8 cellular contexts compared by ENCODE assay signal in the genomic region with DNA sequence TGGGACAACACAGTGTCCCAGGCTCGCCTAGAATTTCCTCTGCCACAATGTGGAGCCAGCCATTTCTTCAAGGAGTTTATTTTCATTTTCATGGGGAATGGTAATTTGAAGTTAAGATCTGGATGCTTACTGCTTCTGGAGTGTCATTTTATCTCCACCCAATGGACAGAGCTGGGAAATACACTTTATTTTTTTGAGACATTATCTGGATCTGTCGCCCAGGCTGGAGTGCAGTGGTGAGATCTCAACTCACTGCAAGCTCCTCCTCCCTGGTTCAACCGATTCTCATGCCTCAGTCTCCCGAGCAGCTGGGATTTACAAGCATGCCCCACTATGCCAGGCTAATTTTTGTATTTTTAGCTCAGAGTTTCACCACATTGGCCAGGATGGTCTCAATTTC. TPM values are rescaled to one million over a fixed set of nuclear protein-coding genes. Genes with fewer than 3 reads are reported as not detected.
A peak's percentile ranks its signal among the peaks of the same experiment; 100 is the strongest.
DNase-seq lines count a peak whose midpoint lies in the region; ATAC-seq, FAIRE-seq and TF ChIP-seq lines count a peak whose summit lies in the region.

No MANE protein-coding gene starts in this region.

- no peaks in the 10 kb centered on the region for H3K9me3 Mint-ChIP-seq in Caco-2 (ENCODE audit: unreplicated experiment)
- H3K9me3 Mint-ChIP-seq in activated CD4-positive, alpha-beta T cell treated with anti-CD3 and anti-CD28 coated beads, Interleukin-2, amount 10 ng/mL, durations not matched to agents 7 days and 5 days = peaks cover 5% of the 10 kb centered on the region

- H3K4me1 Mint-ChIP-seq in Caco-2 (ENCODE audit: low read depth, unreplicated experiment) = no peaks in the 10 kb centered on the region
- H3K4me1 Mint-ChIP-seq in activated CD4-positive, alpha-beta T cell treated with anti-CD3 and anti-CD28 coated beads, Interleukin-2, amount 10 ng/mL, durations not matched to agents 7 days and 5 days = peaks cover 30% of the 10 kb centered on the region

- no peaks in the 10 kb centered on the region for H3K27me3 ChIP-seq in Caco-2 (replicated peaks; ENCODE audit: control insufficient read depth, insufficient read depth, low read length)
- H3K27me3 ChIP-seq in pancreas = no peaks in the 10 kb centered on the region

- H3K27ac Mint-ChIP-seq in Caco-2 (ENCODE audit: unreplicated experiment) = peak overlapping the region; percentile 16
- peak overlapping the region; percentile 86 for H3K27ac Mint-ChIP-seq in activated CD4-positive, alpha-beta T cell treated with anti-CD3 and anti-CD28 coated beads, Interleukin-2, amount 10 ng/mL, durations not matched to agents 7 days and 5 days

- no peaks in the 10 kb centered on the region for H3K27me3 Mint-ChIP-seq in Caco-2 (ENCODE audit: insufficient read depth, unreplicated experiment)
- H3K27me3 Mint-ChIP-seq in activated CD4-positive, alpha-beta T cell treated with anti-CD3 and anti-CD28 coated beads, Interleukin-2, amount 10 ng/mL, durations not matched to agents 7 days and 5 days = no peaks in the 10 kb centered on the region

- TF ChIP-seq CTCF in Caco-2 (IDR thresholded peaks at IDR 0.05; ENCODE audit: insufficient read depth in 1 of 2, low read depth in 1 of 2, low read length in 1 of 2, severe bottlenecking in 1 of 2, unreplicated experiment in 1 of 2) (peak; percentile 62 to 67), pancreas (IDR thresholded peaks at IDR 0.05) (peak in 3 of 4 donors; percentile 17 to 19 (median 18))

- H3K4me3 ChIP-seq in Caco-2 (ENCODE audit: low read depth, low read length) (no peak overlapping the region), pancreas (no peak overlapping the region)

- H3K36me3 ChIP-seq in Caco-2 (ENCODE audit: control insufficient read depth, insufficient read depth, low read length) (no peaks in the 10 kb centered on the region), pancreas (no peaks in the 10 kb centered on the region)

- POLR2A ChIA-PET in Caco-2 (lab: Charles Lee) = interaction anchor here (1.1 to 1.4 kb wide), 2 partner anchors 13 to 67 kb away, joined by 3 read pairs; partner anchors contain the start of gene THG1L
- POLR2A ChIA-PET in activated CD4-positive, alpha-beta T cell treated with anti-CD3 and anti-CD28 coated beads, Interleukin-2, amount 10 ng/mL, durations not matched to agents 7 days and 5 days (lab: Charles Lee) = no interaction called here

- no TSS peak for BruUV-seq in Caco-2 (replicated peaks; lab: Mats Ljungman, UMichigan)

- H3K27ac ChIP-seq in pancreas = no peak overlapping the region

- FAIRE-seq in pancreas (lab: Jason Lieb, UNC) = peak; percentile 51

- intact Hi-C loops in Caco-2 (cut with micrococcal nuclease; ENCODE audit: unreplicated experiment) (loop anchor here (1.0 kb wide), 4 partner anchors 49 to 390 kb away; no protein-coding TSS in a partner anchor), pancreas (cut with DNase I) (no loop called here)

- peak in 1 of 2 experiments; percentile 64 for DNase-seq in Caco-2
- peak; percentile 50 to 64 for DNase-seq in Kasumi-1 (lab: John Stamatoyannopoulos, UW)
- peak; percentile 46 for DNase-seq in activated CD4-positive, alpha-beta T cell treated with anti-CD3 and anti-CD28 coated beads, Interleukin-2, amount 10 ng/mL, durations not matched to agents 7 days and 5 days
- peak; percentile 50 for DNase-seq in glomerular endothelial cell (ENCODE audit: extremely low read depth, low read depth, low spot score)
- no peak for DNase-seq in pancreas
- no peak for DNase-seq in mesenteric fat pad (ENCODE audit: low spot score)

- ATAC-seq in GM18519 (IDR thresholded peaks at IDR 0.05; ENCODE audit: low FRiP score, unreplicated experiment) = peak; percentile 72
- peak in 3 of 4 donors; percentile 77 to 89 (median 85) for ATAC-seq in pancreas
- no peak for ATAC-seq in HG03135 (IDR thresholded peaks at IDR 0.05; ENCODE audit: unreplicated experiment)

- 7 to 14% methylated on average over 4 of the region's 4 CpGs for WGBS in pancreas, 2 donors

- no peak overlapping the region for H3K4me3 Mint-ChIP-seq in Caco-2 (ENCODE audit: unreplicated experiment)
- no peak overlapping the region for H3K4me3 Mint-ChIP-seq in activated CD4-positive, alpha-beta T cell treated with anti-CD3 and anti-CD28 coated beads, Interleukin-2, amount 10 ng/mL, durations not matched to agents 7 days and 5 days

- H3K9me3 ChIP-seq in Caco-2 (no peaks in the 10 kb centered on the region), pancreas (no peaks in the 10 kb centered on the region)

- H3K36me3 Mint-ChIP-seq in Caco-2 (ENCODE audit: insufficient read depth, unreplicated experiment) = no peaks in the 10 kb centered on the region
- peaks cover 9% of the 10 kb centered on the region for H3K36me3 Mint-ChIP-seq in activated CD4-positive, alpha-beta T cell treated with anti-CD3 and anti-CD28 coated beads, Interleukin-2, amount 10 ng/mL, durations not matched to agents 7 days and 5 days (ENCODE audit: low read depth)

- H3K4me1 ChIP-seq in Caco-2 (no peaks in the 10 kb centered on the region), pancreas (no peaks in the 10 kb centered on the region)

- CTCF ChIA-PET in Caco-2 (lab: Charles Lee) = interaction anchor here (0.7 to 1.7 kb wide), 11 partner anchors 13 to 392 kb away, joined by 3 to 11 read pairs (median 5); partner anchors contain the start of genes LSM11 and THG1L
- CTCF ChIA-PET in activated CD4-positive, alpha-beta T cell treated with anti-CD3 and anti-CD28 coated beads, Interleukin-2, amount 10 ng/mL, durations not matched to agents 7 days and 5 days (lab: Charles Lee) = interaction anchor here (0.5 to 2.1 kb wide), 30 partner anchors 9 to 1496 kb away, joined by 3 to 6 read pairs (median 4); partner anchors contain the start of genes LSM11 and THG1L

RNA-seq across cellular contexts. Expression of gene THG1L, which starts 12.7 kb away (rescaled TPM):
- total RNA-seq in Caco-2 (2022) (19.8 and 22.9 TPM in 2 replicates), glomerular endothelial cell (7.2 and 8.3 TPM in 2 replicates), pancreas (10 to 100 TPM in 1 of 6 donors, 1 to 10 TPM in 5; 6.8 to 10.8 (median 9.1) TPM), mesenteric fat pad (7.5 TPM)
- total RNA-seq in activated CD4-positive, alpha-beta T cell treated with anti-CD3 and anti-CD28 coated beads, Interleukin-2, amount 10 ng/mL, durations not matched to agents 7 days and 5 days = 10 to 100 TPM; 10.8 to 13.9 TPM
- polyA plus RNA-seq in pancreas = 1 to 10 TPM; 5.7 to 6.0 TPM

RNA-seq across cellular contexts. Expression of gene LSM11, which starts 25.0 kb away (rescaled TPM):
- total RNA-seq in Caco-2 (2022) = 6.8 and 7.7 TPM in 2 replicates
- total RNA-seq in activated CD4-positive, alpha-beta T cell treated with anti-CD3 and anti-CD28 coated beads, Interleukin-2, amount 10 ng/mL, durations not matched to agents 7 days and 5 days = 1 to 10 TPM; 4.8 to 5.3 TPM
- 4.9 and 6.4 TPM in 2 replicates for total RNA-seq in glomerular endothelial cell
- total RNA-seq in pancreas = 1 to 10 TPM; 1.5 to 2.7 (median 1.6) TPM
- 1 to 10 TPM in 1 of 2 donors, under 1 TPM in 1; 0.57 to 1.2 TPM for polyA plus RNA-seq in pancreas
- 2.1 TPM for total RNA-seq in mesenteric fat pad

RNA-seq across cellular contexts. Expression of gene C5orf52, which starts 47.2 kb away (rescaled TPM):
- total RNA-seq in Caco-2 (2022) (not detected in 2 replicates), glomerular endothelial cell (not detected in 2 replicates), pancreas (not detected), mesenteric fat pad (not detected)
- total RNA-seq in activated CD4-positive, alpha-beta T cell treated with anti-CD3 and anti-CD28 coated beads, Interleukin-2, amount 10 ng/mL, durations not matched to agents 7 days and 5 days = not detected
- not detected for polyA plus RNA-seq in pancreas

Comparison
In these comparisons a context has a peak if more than half of its experiments do, and no peak if none do; other contexts are left out.
1. DNase-seq: peak in Kasumi-1 (2 of 2), activated CD4-positive, alpha-beta T cell treated with anti-CD3 and anti-CD28 coated beads, Interleukin-2, amount 10 ng/mL, durations not matched to agents 7 days and 5 days (single experiment) and glomerular endothelial cell (single experiment); none in pancreas (0 of 6) and mesenteric fat pad (single experiment).